In the genomic region with DNA sequence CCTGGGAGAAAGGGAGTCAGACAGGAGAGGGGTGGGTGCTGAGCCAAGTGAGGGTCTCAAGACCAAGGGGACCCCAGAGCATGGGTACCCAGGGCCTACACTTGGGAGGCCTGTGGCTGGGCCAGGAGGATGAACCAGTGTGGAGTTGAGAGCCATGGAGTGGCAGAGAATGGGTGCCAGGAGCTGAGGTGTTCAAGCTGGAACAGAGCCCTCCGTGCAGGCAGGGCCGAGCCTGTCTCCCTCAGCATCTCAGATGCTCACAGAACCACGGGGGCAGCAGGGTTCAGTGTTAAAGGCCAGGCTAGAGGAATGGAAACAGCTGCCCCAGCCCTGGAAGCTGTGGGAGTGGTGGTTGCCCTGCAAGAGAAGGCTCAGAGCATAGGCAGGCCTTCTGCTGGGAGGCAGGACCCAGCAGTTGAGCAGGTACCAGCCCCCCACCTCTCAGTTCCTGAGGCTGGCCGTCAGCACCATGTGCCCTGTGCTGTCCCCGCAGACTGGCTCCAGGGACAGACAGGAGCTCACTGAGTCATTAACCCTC, we compare ENCODE assay signal across 18 cellular contexts. TPM values are rescaled to one million over a fixed set of nuclear protein-coding genes. Genes with fewer than 3 reads are reported as not detected.
DNase-seq lines count a peak whose midpoint lies in the region; ATAC-seq, FAIRE-seq and TF ChIP-seq lines count a peak whose summit lies in the region.
"Had no signal": no experiment of that assay in that cellular context is flagged by ENCODE, and none has a peak within 500 bp of the region (broad histone marks: within the 10 kb centered on the region; RNA-seq: fewer than 3 reads in every experiment).

No MANE protein-coding gene starts in this region.

- POLR2A ChIA-PET in K562 (lab: Yijun Ruan, JAX), result interaction anchor here (0.6 to 19.9 kb wide), 15 partner anchors 6 to 149 kb away, joined by 3 to 414 read pairs (median 3); no protein-coding TSS in a partner anchor

- BruUV-seq in K562 (replicated peaks; lab: Mats Ljungman, UMichigan), result no TSS peak

- H3K36me3 Mint-ChIP-seq in type B pancreatic cell, result no peaks in the 10 kb centered on the region

- H3K27me3 ChIP-seq in K562 (ENCODE audit: control insufficient read depth in 2 of 2, insufficient read depth in 2 of 2, low read length in 2 of 2), result peaks cover 61 to 100% of the 10 kb centered on the region in 2 experiments
- H3K27me3 ChIP-seq: SJSA1 had no signal

- peaks cover 0 to 36% of the 10 kb centered on the region in 2 experiments; a peak in 2 of 5 replicates for H3K4me1 ChIP-seq in K562 (replicated peaks in 1 of 2; ENCODE audit: control insufficient read depth in 2 of 2, insufficient read depth in 2 of 2, low read length in 2 of 2)
- H3K4me1 ChIP-seq: SJSA1 had no signal

- H2AFZ ChIP-seq in K562 (ENCODE audit: low read depth, low read length), result no peak overlapping the region
- H2AFZ ChIP-seq: PC-9 had no signal

- ATAC-seq in K562 (no peak), GM18909 (IDR thresholded peaks at IDR 0.05; ENCODE audit: poor library complexity, unreplicated experiment) (no peak)

- 1% methylated on average over 5 of the region's 5 CpGs for WGBS in K562 (ENCODE audit: insufficient coverage, low coverage, missing lambda C conversion rate)

- no peak overlapping the region for H3K4me3 Mint-ChIP-seq in type B pancreatic cell

- no peak for TF ChIP-seq POLR2A in K562 (conservative IDR thresholded peaks at IDR 0.05)

- H3K27ac ChIP-seq in K562 (ENCODE audit: extremely low read depth, low read depth, low read length), result no peak overlapping the region
- H3K27ac ChIP-seq: C4-2B, HL-60, PC-9, SJSA1 had no signal

- TF ChIP-seq CTCF in K562 (IDR thresholded peaks at IDR 0.05 in 2 of 3, conservative IDR thresholded peaks at IDR 0.05 in 1 of 3; ENCODE audit: insufficient read depth in 2 of 3, low read depth in 1 of 3, low read length in 3 of 3), result no peak
- no peak for TF ChIP-seq CTCF in type B pancreatic cell (conservative IDR thresholded peaks at IDR 0.05)

- H4K20me1 ChIP-seq in K562 (replicated peaks; ENCODE audit: control insufficient read depth, insufficient read depth, low read length), result peaks cover 98% of the 10 kb centered on the region

- peaks cover 12% of the 10 kb centered on the region for H3K9me1 ChIP-seq in K562 (ENCODE audit: control insufficient read depth, insufficient read depth, low read length)

- no peak overlapping the region for H3K4me2 ChIP-seq in K562 (ENCODE audit: insufficient read depth, low read length)
- H3K4me2 ChIP-seq: PC-9 had no signal

- no peaks in the 10 kb centered on the region for H3K79me2 ChIP-seq in K562 (ENCODE audit: control insufficient read depth, insufficient read depth, low read length)

- H3K27ac Mint-ChIP-seq in type B pancreatic cell, result peak overlapping the region; percentile 23

- intact Hi-C loops in K562 (cut with micrococcal nuclease), result no loop called here

- H3K27me3 Mint-ChIP-seq in type B pancreatic cell, result no peaks in the 10 kb centered on the region

- DNase-seq in NCI-H82 (lab: John Stamatoyannopoulos, UW) (peak; percentile 47), NCI-H82 treated with DMSO at 0.1 percent for 48 hours (lab: John Stamatoyannopoulos, UW; ENCODE audit: unreplicated experiment) (no peak), K562 (ENCODE audit: extremely low read depth in 1 of 4, low spot score in 3 of 4) (no peak), left kidney (ENCODE audit: low read depth, low spot score) (peak; percentile 20), type B pancreatic cell (ENCODE audit: extremely low spot score, unreplicated experiment) (no peak)
- DNase-seq in activated T-cell treated with anti-CD3 and anti-CD28 coated beads, Interleukin-2, amount 50 U/mL, for 48 hours, result no peak
- DNase-seq: DMS153, HCEC 1CT, NCI-H1417 treated with DMSO at 0.1 percent for 48 hours, NCI-H2029 treated with DMSO at 0.1 percent for 48 hours, NCI-H2171 treated with DMSO at 0.1 percent for 48 hours, NCI-H446 treated with DMSO at 0.1 percent for 48 hours, PC-9 had no signal

- peaks cover 4% of the 10 kb centered on the region for H3K4me1 Mint-ChIP-seq in type B pancreatic cell (ENCODE audit: unreplicated experiment)

- CTCF ChIA-PET in K562 (lab: Yijun Ruan, JAX; ENCODE audit: low intra/inter-chr PET ratio), result interaction anchor here (2.1 kb wide), 1 partner anchor 18 kb away, joined by 5 read pairs; no protein-coding TSS in a partner anchor

- no peak overlapping the region for H3K4me3 ChIP-seq in K562
- H3K4me3 ChIP-seq: PC-9, SJSA1 had no signal

- H3K36me3 ChIP-seq in K562 (ENCODE audit: control insufficient read depth, insufficient read depth, low read length), result no peaks in the 10 kb centered on the region

- peak overlapping the region in 1 of 2 experiments; percentile 21; a peak in 2 of 4 replicates for H3K9ac ChIP-seq in K562 (ENCODE audit: insufficient read depth in 1 of 2, low read depth in 2 of 2, low read length in 2 of 2)

- in situ Hi-C loops in K562 (cut with MboI), result no loop called here

- H3K9me3 Mint-ChIP-seq in type B pancreatic cell, result no peaks in the 10 kb centered on the region

- FAIRE-seq in K562 (lab: Jason Lieb, UNC), result no peak
- FAIRE-seq: A204.1 had no signal

- H3K9me3 ChIP-seq in K562 (replicated peaks; ENCODE audit: control insufficient read depth, insufficient read depth, low read depth, low read length), result no peaks in the 10 kb centered on the region
- H3K9me3 ChIP-seq: SJSA1 had no signal

- TF ChIP-seq RAD21 in K562 (CRISPR knock-in tag; conservative IDR thresholded peaks at IDR 0.05 in 1 of 2, IDR thresholded peaks at IDR 0.05 in 1 of 2), result no peak

- no peak for TF ChIP-seq EP300 in K562 (IDR thresholded peaks at IDR 0.05; ENCODE audit: low read length)

RNA-seq across cellular contexts. Expression of gene RSPH14, which starts 32.3 kb away (rescaled TPM):
- total RNA-seq in K562 (2011; cell fraction: chromatin; rRNA removed; ENCODE audit: low replicate concordance), result not detected in 2 replicates
- not detected in 2 replicates for total RNA-seq in K562 (2011; cell fraction: nucleolus; rRNA removed)
- total RNA-seq in K562 (2011; cell fraction: nucleoplasm; rRNA removed), result not detected in 2 replicates
- total RNA-seq in K562 (2014; rRNA removed) (not detected in 2 replicates), K562 (2014; rRNA removed; fragmentation: Illumina TruSeq; extraction: Trizol) (not detected in 2 replicates), K562 (2015; rRNA removed; fragmentation: Illumina TruSeq; extraction: Trizol) (not detected in 2 replicates), K562 (2021) (not detected in 2 replicates), type B pancreatic cell (ENCODE audit: low replicate concordance) (0.93 and 1.5 TPM in 2 replicates)
- polyA plus RNA-seq in K562 (2011; rRNA removed) (0.24 TPM in 1 of 2 replicates, not detected in the other), K562 (2014; fragmentation: Illumina TruSeq; extraction: Trizol) (not detected in 2 replicates), K562 (2014; fragmentation: Nextera tagmentation; extraction: Ambion mirVana) (under 1 TPM in 1 of 2 experiments, not detected in 1; 0.35 TPM), K562 (2014; rRNA removed) (not detected in 2 replicates)
- polyA plus RNA-seq in K562 (2011; cell fraction: cytosol; rRNA removed), result not detected in 2 replicates
- polyA plus RNA-seq in K562 (2011; cell fraction: nucleus; rRNA removed), result 0.27 TPM in 1 of 2 replicates, not detected in the other
- not detected in 2 replicates for polyA plus RNA-seq in K562 (2012)
- polyA minus RNA-seq in K562 (2011; rRNA and poly(A)+ RNA removed), result not detected in 2 replicates
- not detected in 2 replicates for polyA minus RNA-seq in K562 (2011; cell fraction: cytosol; rRNA and poly(A)+ RNA removed)
- polyA minus RNA-seq in K562 (2011; cell fraction: nucleus; rRNA and poly(A)+ RNA removed), result not detected in 2 replicates
- total RNA-seq: SJSA1 had no signal

RNA-seq across cellular contexts. Expression of gene RAB36, which starts 35.8 kb away (rescaled TPM):
- total RNA-seq in K562 (2011; cell fraction: chromatin; rRNA removed; ENCODE audit: low replicate concordance), result not detected in 2 replicates
- total RNA-seq in K562 (2011; cell fraction: nucleolus; rRNA removed), result not detected in 2 replicates
- total RNA-seq in K562 (2011; cell fraction: nucleoplasm; rRNA removed), result not detected in 2 replicates
- total RNA-seq in K562 (2014; rRNA removed) (0.04 and 0.50 TPM in 2 replicates), K562 (2014; rRNA removed; fragmentation: Illumina TruSeq; extraction: Trizol) (not detected in 2 replicates), K562 (2015; rRNA removed; fragmentation: Illumina TruSeq; extraction: Trizol) (not detected in 2 replicates), K562 (2021) (0.09 TPM in 1 of 2 replicates, not detected in the other), type B pancreatic cell (ENCODE audit: low replicate concordance) (6.8 and 18.4 TPM in 2 replicates)
- polyA plus RNA-seq in K562 (2011; rRNA removed) (0.01 and 0.04 TPM in 2 replicates), K562 (2014; fragmentation: Illumina TruSeq; extraction: Trizol) (not detected in 2 replicates), K562 (2014; fragmentation: Nextera tagmentation; extraction: Ambion mirVana) (under 1 TPM; 0.04 to 0.08 TPM), K562 (2014; rRNA removed) (0.08 TPM in 1 of 2 replicates, not detected in the other)
- 0.58 TPM in 1 of 2 replicates, not detected in the other for polyA plus RNA-seq in K562 (2011; cell fraction: cytosol; rRNA removed)
- polyA plus RNA-seq in K562 (2011; cell fraction: nucleus; rRNA removed), result 0.06 TPM in 1 of 2 replicates, not detected in the other
- polyA plus RNA-seq in K562 (2012), result 0.08 and 0.18 TPM in 2 replicates
- polyA minus RNA-seq in K562 (2011; rRNA and poly(A)+ RNA removed), result 0.42 TPM in 1 of 2 replicates, not detected in the other
- not detected in 2 replicates for polyA minus RNA-seq in K562 (2011; cell fraction: cytosol; rRNA and poly(A)+ RNA removed)
- polyA minus RNA-seq in K562 (2011; cell fraction: nucleus; rRNA and poly(A)+ RNA removed), result 0.11 and 0.40 TPM in 2 replicates

RNA-seq across cellular contexts. Expression of gene GNAZ, which starts 39.2 kb away (rescaled TPM):
- total RNA-seq in K562 (2011; cell fraction: chromatin; rRNA removed; ENCODE audit: low replicate concordance), result 0.79 and 1.2 TPM in 2 replicates
- total RNA-seq in K562 (2011; cell fraction: nucleolus; rRNA removed), result 0.50 and 0.79 TPM in 2 replicates
- total RNA-seq in K562 (2011; cell fraction: nucleoplasm; rRNA removed), result 0.29 and 0.46 TPM in 2 replicates
- 0.14 and 0.24 TPM in 2 replicates for total RNA-seq in K562 (2014; rRNA removed)
- 0.04 and 0.10 TPM in 2 replicates for total RNA-seq in K562 (2014; rRNA removed; fragmentation: Illumina TruSeq; extraction: Trizol)
- total RNA-seq in K562 (2015; rRNA removed; fragmentation: Illumina TruSeq; extraction: Trizol), result 0.04 and 0.11 TPM in 2 replicates
- total RNA-seq in K562 (2021), result 0.22 and 0.74 TPM in 2 replicates
- 0.13 and 0.22 TPM in 2 replicates for polyA plus RNA-seq in K562 (2011; rRNA removed)
- polyA plus RNA-seq in K562 (2011; cell fraction: cytosol; rRNA removed), result 0.15 and 0.31 TPM in 2 replicates
- 0.35 and 0.60 TPM in 2 replicates for polyA plus RNA-seq in K562 (2011; cell fraction: nucleus; rRNA removed)
- 0.14 and 0.26 TPM in 2 replicates for polyA plus RNA-seq in K562 (2012)
- 0.12 and 0.13 TPM in 2 replicates for polyA plus RNA-seq in K562 (2014; fragmentation: Illumina TruSeq; extraction: Trizol)
- polyA plus RNA-seq in K562 (2014; fragmentation: Nextera tagmentation; extraction: Ambion mirVana), result not detected
- polyA plus RNA-seq in K562 (2014; rRNA removed), result 0.18 TPM in 1 of 2 replicates, not detected in the other
- 0.21 and 0.32 TPM in 2 replicates for polyA minus RNA-seq in K562 (2011; rRNA and poly(A)+ RNA removed)
- 0.57 TPM in 1 of 2 replicates, not detected in the other for polyA minus RNA-seq in K562 (2011; cell fraction: cytosol; rRNA and poly(A)+ RNA removed)
- polyA minus RNA-seq in K562 (2011; cell fraction: nucleus; rRNA and poly(A)+ RNA removed), result 0.40 and 0.67 TPM in 2 replicates
- total RNA-seq in type B pancreatic cell (ENCODE audit: low replicate concordance), result 8.7 and 14.4 TPM in 2 replicates

Comparison
In these comparisons a context has a peak if more than half of its experiments do, and no peak if none do; other contexts are left out.
1. DNase-seq: peak in NCI-H82 (single experiment) and left kidney (single experiment); none in NCI-H82 treated with DMSO at 0.1 percent for 48 hours (single experiment), K562 (0 of 4), type B pancreatic cell (single experiment) and activated T-cell treated with anti-CD3 and anti-CD28 coated beads, Interleukin-2, amount 50 U/mL, for 48 hours (0 of 2).